ENCODE assay signal across 12 cellular contexts in the genomic region with DNA sequence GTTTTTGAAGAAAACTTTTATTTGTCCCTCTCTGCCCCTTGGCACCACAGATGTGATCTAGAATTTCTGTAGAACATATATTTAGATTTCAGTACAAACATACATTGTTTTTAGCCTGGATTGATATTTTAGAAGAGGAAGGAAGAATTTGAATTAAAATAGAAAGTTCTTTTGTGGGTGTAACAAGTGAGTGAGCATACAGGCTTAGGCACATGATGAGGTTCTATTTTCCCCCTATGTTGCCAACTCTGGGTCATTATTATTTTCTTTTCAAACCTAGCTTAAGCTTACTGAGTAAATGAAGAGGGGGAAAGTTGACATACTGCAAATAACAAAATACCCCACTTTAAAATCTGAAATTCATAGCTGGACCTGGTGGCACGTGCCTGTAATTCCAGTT.
DNase-seq lines count a peak whose midpoint lies in the region; ATAC-seq and TF ChIP-seq lines count a peak whose summit lies in the region.
"Had no signal": no experiment of that assay in that cellular context is flagged by ENCODE, and none has a peak within 500 bp of the region (broad histone marks: within the 10 kb centered on the region; RNA-seq: fewer than 3 reads in every experiment).

No MANE protein-coding gene starts in this region.

- H3K79me2 ChIP-seq in mesendoderm (ENCODE audit: control insufficient read depth, insufficient read depth, low read length), result no peaks in the 10 kb centered on the region

- no peaks in the 10 kb centered on the region for H3K9me3 ChIP-seq in prostate gland
- no peaks in the 10 kb centered on the region for H3K9me3 ChIP-seq in mucosa of descending colon
- H3K9me3 ChIP-seq in SJCRH30 (replicated peaks), result no peaks in the 10 kb centered on the region
- H3K9me3 ChIP-seq: BE2C, pancreas had no signal

- H3K4me3 ChIP-seq in mesendoderm (ENCODE audit: low read length) (no peak overlapping the region), prostate gland (no peak overlapping the region), mucosa of descending colon (no peak overlapping the region), SJCRH30 (no peak overlapping the region)
- H3K4me3 ChIP-seq: pancreas had no signal

- H3K79me1 ChIP-seq in mesendoderm (ENCODE audit: low read length), result no peaks in the 10 kb centered on the region

- no peak overlapping the region for H2AK5ac ChIP-seq in mesendoderm (ENCODE audit: low read length)

- no peak overlapping the region for H2BK5ac ChIP-seq in mesendoderm (ENCODE audit: low read length)

- H3K4me2 ChIP-seq in mesendoderm (ENCODE audit: low read length), result no peak overlapping the region

- no peak overlapping the region for H3K18ac ChIP-seq in mesendoderm (ENCODE audit: low read length)

- no peak overlapping the region for H3K27ac ChIP-seq in mesendoderm (ENCODE audit: low read depth, low read length)
- no peak overlapping the region for H3K27ac ChIP-seq in prostate gland
- no peak overlapping the region for H3K27ac ChIP-seq in SJCRH30

- no peak overlapping the region for H4K8ac ChIP-seq in mesendoderm (ENCODE audit: low read depth, low read length)

- intact Hi-C loops in prostate gland (cut with DNase I), result no loop called here
- intact Hi-C loops in mucosa of descending colon (cut with DNase I, micrococcal nuclease), result no loop called here

- peak overlapping the region; percentile 16 for H3K4ac ChIP-seq in mesendoderm (ENCODE audit: low read depth, low read length)

- H3K36me3 ChIP-seq in mesendoderm (ENCODE audit: control insufficient read depth, insufficient read depth, low read length), result no peaks in the 10 kb centered on the region
- H3K36me3 ChIP-seq in prostate gland, result no peaks in the 10 kb centered on the region
- H3K36me3 ChIP-seq in mucosa of descending colon (ENCODE audit: low read depth), result no peaks in the 10 kb centered on the region
- H3K36me3 ChIP-seq in SJCRH30, result no peaks in the 10 kb centered on the region
- H3K36me3 ChIP-seq: BE2C, pancreas had no signal

- no peak for DNase-seq in mesendoderm
- no peak for DNase-seq in prostate gland (ENCODE audit: low spot score)
- DNase-seq in mucosa of descending colon, result no peak
- DNase-seq in SK-N-DZ (ENCODE audit: low spot score), result no peak
- no peak for DNase-seq in SJCRH30
- DNase-seq: activated effector memory CD4-positive, alpha-beta T cell treated with anti-CD3 and anti-CD28 coated beads, Interleukin-2, amount 50 U/mL, for 16 hours; BE2C; NCI-H526; pancreas had no signal

- TF ChIP-seq CTCF in prostate gland (IDR thresholded peaks at IDR 0.05) (no peak), mucosa of descending colon (IDR thresholded peaks at IDR 0.05) (no peak)

- no CpG with 5 or more reads among the region's 1 CpG for WGBS in mesendoderm (ENCODE audit: extremely low coverage, insufficient coverage, low lambda C conversion rate)
- 94% methylated on average over 1 of the region's 1 CpG for WGBS in prostate gland

- no peak overlapping the region for H3K9ac ChIP-seq in mesendoderm (ENCODE audit: low read length)

- peak; percentile 25 for ATAC-seq in GM18502 (IDR thresholded peaks at IDR 0.05; ENCODE audit: poor library complexity, unreplicated experiment)
- ATAC-seq in GM21723 (IDR thresholded peaks at IDR 0.05; ENCODE audit: unreplicated experiment), result peak; percentile 40
- peak; percentile 17 for ATAC-seq in HG03460 (IDR thresholded peaks at IDR 0.05; ENCODE audit: unreplicated experiment)
- no peak for ATAC-seq in mucosa of descending colon

- no peak for TF ChIP-seq POLR2A in prostate gland (IDR thresholded peaks at IDR 0.05)

- no peak overlapping the region for H2BK120ac ChIP-seq in mesendoderm (ENCODE audit: low read depth, low read length)

- H3K23ac ChIP-seq in mesendoderm (ENCODE audit: low read length), result no peak overlapping the region

- no peak overlapping the region for H3K56ac ChIP-seq in mesendoderm (ENCODE audit: low read length)

- no peak overlapping the region for H4K5ac ChIP-seq in mesendoderm (ENCODE audit: low read length)

- no peaks in the 10 kb centered on the region for H3K27me3 ChIP-seq in mesendoderm (ENCODE audit: insufficient read depth, low read length, poor library complexity)
- H3K27me3 ChIP-seq in prostate gland (replicated peaks; ENCODE audit: insufficient read depth), result no peaks in the 10 kb centered on the region
- 0 out of 2 replicates have a peak, but pooled peaks cover 3% of the 10 kb centered on the region for H3K27me3 ChIP-seq in SJCRH30
- H3K27me3 ChIP-seq: BE2C, pancreas had no signal

- no peaks in the 10 kb centered on the region for H3K4me1 ChIP-seq in mesendoderm (ENCODE audit: control insufficient read depth, low read depth, low read length)
- H3K4me1 ChIP-seq in prostate gland (replicated peaks), result no peaks in the 10 kb centered on the region
- H3K4me1 ChIP-seq in mucosa of descending colon (ENCODE audit: low read depth), result peaks cover 6% of the 10 kb centered on the region
- H3K4me1 ChIP-seq in SJCRH30, result no peaks in the 10 kb centered on the region
- H3K4me1 ChIP-seq: BE2C had no signal

- H2BK15ac ChIP-seq in mesendoderm (replicated peaks; ENCODE audit: low read depth), result no peak overlapping the region
